In genomic region chr3:33658971-33659848, GRCh38 we compare ENCODE assay signal across 8 cellular contexts. TPM values are rescaled to one million over a fixed set of nuclear protein-coding genes. Genes with fewer than 3 reads are reported as not detected.
DNase-seq lines count a peak whose midpoint lies in the region; ATAC-seq and TF ChIP-seq lines count a peak whose summit lies in the region.

No MANE protein-coding gene starts in this region.

- no peaks in the 10 kb centered on the region for H3K27me3 ChIP-seq in HUES64 (ENCODE audit: insufficient read depth, low read length)
- no peaks in the 10 kb centered on the region for H3K27me3 ChIP-seq in OCI-LY1 (ENCODE audit: insufficient read depth, low read length)

- H3K36me3 ChIP-seq in HUES64 (ENCODE audit: insufficient read depth, low read length) (no peaks in the 10 kb centered on the region), OCI-LY1 (ENCODE audit: insufficient read depth, low read length) (peaks cover 6% of the 10 kb centered on the region; the same call in 1 of the 2 replicates)

- peak overlapping the region; percentile 4; the same call in 1 of the 2 replicates for H3K9ac ChIP-seq in HUES64 (ENCODE audit: low read depth, low read length)
- H3K9ac ChIP-seq in OCI-LY1 (ENCODE audit: low read length): peak overlapping the region; percentile 49

- H3K4me3 ChIP-seq in HUES64 (ENCODE audit: low read length) (peak overlapping the region; percentile 53), OCI-LY1 (ENCODE audit: low read depth, low read length, poor library complexity, severe bottlenecking) (peak overlapping the region; percentile 55), iPS-18c (ENCODE audit: insufficient read depth, low read depth, low read length) (peak overlapping the region; percentile 31; the same call in 1 of the 2 replicates), retinal pigment epithelial cell (ENCODE audit: low read length) (peak overlapping the region; percentile 51)

- no peaks in the 10 kb centered on the region for H4K20me1 ChIP-seq in OCI-LY1 (ENCODE audit: insufficient read depth, low read length)

- peak overlapping the region; percentile 39 for H3K27ac ChIP-seq in HUES64 (ENCODE audit: low read depth, low read length)
- H3K27ac ChIP-seq in OCI-LY1 (ENCODE audit: low read depth, low read length, poor library complexity, severe bottlenecking): peak overlapping the region; percentile 91
- H3K27ac ChIP-seq in caudate nucleus (ENCODE audit: low read depth, low read length): peak overlapping the region; percentile 97

- H3K9me3 ChIP-seq in HUES64 (ENCODE audit: insufficient read depth, low read depth, low read length) (no peaks in the 10 kb centered on the region), OCI-LY1 (ENCODE audit: low read length) (no peaks in the 10 kb centered on the region), iPS-18c (ENCODE audit: control insufficient read depth, insufficient read depth, low read length) (no peaks in the 10 kb centered on the region)

- ATAC-seq in GM21717 (IDR thresholded peaks at IDR 0.05; ENCODE audit: unreplicated experiment): peak; percentile 90
- no peak for ATAC-seq in GM18520 (IDR thresholded peaks at IDR 0.05; ENCODE audit: unreplicated experiment)

- no peak overlapping the region for H2AFZ ChIP-seq in OCI-LY1 (ENCODE audit: low read length)

- H3K79me2 ChIP-seq in OCI-LY1 (ENCODE audit: insufficient read depth, low read length): peaks cover 3% of the 10 kb centered on the region; the same call in 1 of the 2 replicates

- H3K4me1 ChIP-seq in HUES64 (ENCODE audit: insufficient read depth, low read length): peaks cover 56% of the 10 kb centered on the region
- peaks cover 40% of the 10 kb centered on the region for H3K4me1 ChIP-seq in OCI-LY1 (ENCODE audit: insufficient read depth, low read length, severe bottlenecking)

- H3K9me2 ChIP-seq in OCI-LY1 (ENCODE audit: low read depth, low read length): no peaks in the 10 kb centered on the region

- H3K4me2 ChIP-seq in OCI-LY1 (ENCODE audit: low read length): peak overlapping the region; percentile 76

- H3F3A ChIP-seq in OCI-LY1 (ENCODE audit: insufficient read depth, low read length): no peaks in the 10 kb centered on the region; the same call in 1 of the 2 replicates

- DNase-seq in GM04504 (ENCODE audit: low read depth) (peak; percentile 24), caudate nucleus (lab: John Stamatoyannopoulos, UW) (peak; percentile 27 to 97 (median 89)), retinal pigment epithelial cell (ENCODE audit: low read depth) (peak; percentile 60)

- TF ChIP-seq CTCF in OCI-LY1 (IDR thresholded peaks at IDR 0.05; ENCODE audit: low read length) (no peak), retinal pigment epithelial cell (conservative IDR thresholded peaks at IDR 0.05; ENCODE audit: low read depth, low read length) (no peak)

- 6% methylated on average over 16 of the region's 16 CpGs for WGBS in HUES64

RNA-seq across cellular contexts. Expression of gene CLASP2, which starts 58.8 kb away (rescaled TPM):
- 26.4 TPM for polyA plus RNA-seq in HUES64 (2013, experiment 1 of 2)
- polyA plus RNA-seq in HUES64 (2013, experiment 2 of 2): 26.0 TPM

Comparison
In these comparisons a context has a peak if more than half of its experiments do, and no peak if none do; other contexts are left out.
1. DNase-seq: peak in every context shown above with its lines; median percentile 89 in caudate nucleus; 60 in retinal pigment epithelial cell; 24 in GM04504.
2. H3K27ac ChIP-seq: peak in every context shown above with its lines; median percentile 97 in caudate nucleus; 91 in OCI-LY1; 39 in HUES64.